In genomic region chr10:69685802-69686585, GRCh38 we compare ENCODE assay signal across 10 cellular contexts. TPM values are rescaled to one million over a fixed set of nuclear protein-coding genes. Genes with fewer than 3 reads are reported as not detected.
A peak's percentile ranks its signal among the peaks of the same experiment; 100 is the strongest.
DNase-seq lines count a peak whose midpoint lies in the region; ATAC-seq and TF ChIP-seq lines count a peak whose summit lies in the region.
"Had no signal": no experiment of that assay in that cellular context is flagged by ENCODE, and none has a peak within 500 bp of the region (broad histone marks: within the 10 kb centered on the region; RNA-seq: fewer than 3 reads in every experiment).

No MANE protein-coding gene starts in this region.

- peak overlapping the region; percentile 29 for H4K8ac ChIP-seq in mesenchymal stem cell (ENCODE audit: low read length)

- no peak overlapping the region for H3K9ac ChIP-seq in mesenchymal stem cell (ENCODE audit: low read length)

- H3K4me1 ChIP-seq in mesenchymal stem cell (ENCODE audit: control insufficient read depth, insufficient read depth, low read depth, low read length) (peaks cover 13% of the 10 kb centered on the region), thyroid gland (peaks cover 24 to 28% of the 10 kb centered on the region in 2 donors)

- no peak overlapping the region for H2AK5ac ChIP-seq in mesenchymal stem cell (ENCODE audit: low read length, severe bottlenecking)

- no peak for TF ChIP-seq POLR2A in thyroid gland (IDR thresholded peaks at IDR 0.05)

- H3K23ac ChIP-seq in mesenchymal stem cell (ENCODE audit: low read length in 2 of 2), result no peak overlapping the region

- H3K4ac ChIP-seq in mesenchymal stem cell (ENCODE audit: low read depth in 1 of 2, low read length in 2 of 2), result no peak overlapping the region

- ATAC-seq in HG02642 (IDR thresholded peaks at IDR 0.05; ENCODE audit: poor library complexity, unreplicated experiment), result no peak

- 90% methylated on average over 17 of the region's 18 CpGs for WGBS in mesenchymal stem cell
- 66 to 82% methylated on average over 12 to 18 of the region's 18 CpGs for WGBS in thyroid gland, 2 donors

- H3K27ac ChIP-seq in mesenchymal stem cell (ENCODE audit: low read length, poor library complexity, severe bottlenecking), result no peak overlapping the region
- peak overlapping the region; percentile 68 to 76 (median 75) for H3K27ac ChIP-seq in thyroid gland

- DNase-seq in RPMI7951 (ENCODE audit: low read depth) (peak; percentile 87), epithelial cell of proximal tubule (ENCODE audit: low read depth) (peak; percentile 43), mesenchymal stem cell (no peak), thyroid gland (peak; percentile 92 to 93), midbrain (lab: John Stamatoyannopoulos, UW) (no peak), NCI-H187 (lab: John Stamatoyannopoulos, UW) (no peak)
- DNase-seq in stimulated activated CD4-positive, alpha-beta T cell treated with anti-CD3 and anti-CD28 coated beads, Interleukin-15, amount 100 ng/mL, for 24 hours, result no peak
- DNase-seq: activated CD4-positive, alpha-beta T cell treated with anti-CD3 and anti-CD28 coated beads for 48 hours; activated naive CD4-positive, alpha-beta T cell treated with Interleukin-2 at 50 U/mL for 16 hours had no signal

- TF ChIP-seq CTCF in epithelial cell of proximal tubule (conservative IDR thresholded peaks at IDR 0.05; ENCODE audit: low read depth, low read length) (no peak), thyroid gland (IDR thresholded peaks at IDR 0.05) (no peak)

- intact Hi-C loops in thyroid gland (cut with DNase I), result no loop called here

- no peaks in the 10 kb centered on the region for H3K79me1 ChIP-seq in mesenchymal stem cell (replicated peaks; ENCODE audit: low read length, poor library complexity, severe bottlenecking)

- no peak overlapping the region for H2AFZ ChIP-seq in mesenchymal stem cell (ENCODE audit: low read depth, low read length)

- no peak overlapping the region for H3K4me2 ChIP-seq in mesenchymal stem cell (ENCODE audit: low read length, poor library complexity, severe bottlenecking)

- no peak overlapping the region for H3K14ac ChIP-seq in mesenchymal stem cell (ENCODE audit: low read length in 2 of 2)

- H2BK120ac ChIP-seq in mesenchymal stem cell (ENCODE audit: low read depth, low read length), result no peak overlapping the region

- H3K36me3 ChIP-seq in mesenchymal stem cell (ENCODE audit: control insufficient read depth in 1 of 2, insufficient read depth in 2 of 2, low read depth in 1 of 2, low read length in 2 of 2) (no peaks in the 10 kb centered on the region), thyroid gland (no peaks in the 10 kb centered on the region)

- H2BK15ac ChIP-seq in mesenchymal stem cell (ENCODE audit: low read depth, poor library complexity, severe bottlenecking), result no peak overlapping the region

- H3K27me3 ChIP-seq in mesenchymal stem cell (ENCODE audit: control insufficient read depth in 1 of 2, insufficient read depth in 1 of 2, low read length in 2 of 2), result peaks cover 28 to 70% of the 10 kb centered on the region in 2 experiments
- no peaks in the 10 kb centered on the region for H3K27me3 ChIP-seq in thyroid gland

- H3K4me3 ChIP-seq in epithelial cell of proximal tubule (ENCODE audit: low read depth, low read length), result no peak overlapping the region
- H3K4me3 ChIP-seq in mesenchymal stem cell (ENCODE audit: insufficient read depth in 1 of 2, low read depth in 1 of 2, low read length in 2 of 2), result no peak overlapping the region
- H3K4me3 ChIP-seq in thyroid gland (replicated peaks in 1 of 3), result no peak overlapping the region

- no peak overlapping the region for H4K91ac ChIP-seq in mesenchymal stem cell (ENCODE audit: low read length)

- peak overlapping the region in 1 of 2 experiments; percentile 18 for H3K18ac ChIP-seq in mesenchymal stem cell (ENCODE audit: low read depth in 1 of 2, low read length in 2 of 2)

- no peak overlapping the region for H2BK5ac ChIP-seq in mesenchymal stem cell (ENCODE audit: low read depth, low read length, poor library complexity, severe bottlenecking)

- no peak overlapping the region for H2BK12ac ChIP-seq in mesenchymal stem cell (ENCODE audit: low read length in 2 of 2)

- no peaks in the 10 kb centered on the region for H3K9me3 ChIP-seq in mesenchymal stem cell (ENCODE audit: control insufficient read depth, low read length)
- no peaks in the 10 kb centered on the region for H3K9me3 ChIP-seq in thyroid gland

RNA-seq across cellular contexts. Expression of gene FAM241B, which starts 55.9 kb away (rescaled TPM):
- 0.36 TPM in 1 of 2 replicates, not detected in the other for total RNA-seq in RPMI7951 (2014; rRNA removed; shearing (Covaris generic))
- total RNA-seq in epithelial cell of proximal tubule (4.2 and 6.7 TPM in 2 replicates), thyroid gland (1 to 10 TPM; 2.1 to 7.2 (median 4.6) TPM)
- 0.80 TPM for polyA plus RNA-seq in mesenchymal stem cell (2013, experiment 1 of 2)
- polyA plus RNA-seq in mesenchymal stem cell (2013, experiment 2 of 2), result 0.68 TPM

Comparison
In these comparisons a context has a peak if more than half of its experiments do, and no peak if none do; other contexts are left out.
1. DNase-seq: peak in RPMI7951 (single experiment), epithelial cell of proximal tubule (single experiment) and thyroid gland (2 of 2); none in mesenchymal stem cell (single experiment), stimulated activated CD4-positive, alpha-beta T cell treated with anti-CD3 and anti-CD28 coated beads, Interleukin-15, amount 100 ng/mL, for 24 hours (single experiment), midbrain (single experiment) and NCI-H187 (0 of 2).